15 cellular contexts compared by ENCODE assay signal in genomic region chr3:171430530-171430929, GRCh38. TPM values are rescaled to one million over a fixed set of nuclear protein-coding genes. Genes with fewer than 3 reads are reported as not detected.
DNase-seq lines count a peak whose midpoint lies in the region; FAIRE-seq lines count a peak whose summit lies in the region.
"Had no signal": no experiment of that assay in that cellular context is flagged by ENCODE, and none has a peak within 500 bp of the region (broad histone marks: within the 10 kb centered on the region; RNA-seq: fewer than 3 reads in every experiment).

No MANE protein-coding gene starts in this region.

- CTCF ChIA-PET in CD8-positive, alpha-beta memory T cell (lab: Charles Lee): interaction anchor here (1.5 kb wide), 1 partner anchor 220 kb away, joined by 3 read pairs; no protein-coding TSS in a partner anchor

- no peaks in the 10 kb centered on the region for H3K27me3 Mint-ChIP-seq in CD8-positive, alpha-beta memory T cell

- H3K9me3 Mint-ChIP-seq in CD8-positive, alpha-beta memory T cell: no peaks in the 10 kb centered on the region

- H3K27me3 ChIP-seq in HUES64 (ENCODE audit: insufficient read depth, low read length) (no peaks in the 10 kb centered on the region), iPS-20b (ENCODE audit: insufficient read depth, low read length) (no peaks in the 10 kb centered on the region)
- no peaks in the 10 kb centered on the region for H3K27me3 ChIP-seq in CD8-positive, alpha-beta memory T cell (ENCODE audit: insufficient read depth, low read length, poor library complexity, severe bottlenecking)
- H3K27me3 ChIP-seq: BLaER1 had no signal

- DNase-seq in superior temporal gyrus (ENCODE audit: extremely low spot score): no peak
- DNase-seq in activated CD4-positive, alpha-beta T cell treated with anti-CD3 and anti-CD28 coated beads for 4 hours: no peak
- no peak for DNase-seq in CD8-positive, alpha-beta memory T cell
- DNase-seq in NCI-H2227 (lab: John Stamatoyannopoulos, UW; ENCODE audit: unreplicated experiment): no peak
- DNase-seq: AML-193, DMS53, IMR-90 had no signal

- H3K9ac ChIP-seq in HUES64 (ENCODE audit: low read depth, low read length): no peak overlapping the region
- H3K9ac ChIP-seq in iPS-20b (ENCODE audit: low read depth, low read length): peak overlapping the region; percentile 26; the same call in 1 of the 2 replicates
- H3K9ac ChIP-seq: BLaER1 had no signal

- no peak overlapping the region for H3K4me3 Mint-ChIP-seq in CD8-positive, alpha-beta memory T cell

- FAIRE-seq in A204.1 (lab: Jason Lieb, UNC) (peak; percentile 80), colon (lab: Jason Lieb, UNC) (peak; percentile 61)
- FAIRE-seq: GM12891 had no signal

- H3K27ac ChIP-seq in HUES64 (ENCODE audit: low read depth, low read length): peak overlapping the region; percentile 58; the same call in 1 of the 2 replicates
- H3K27ac ChIP-seq in iPS-20b (ENCODE audit: low read length): no peak overlapping the region
- no peak overlapping the region for H3K27ac ChIP-seq in CD8-positive, alpha-beta memory T cell (ENCODE audit: low read depth, low read length)
- H3K27ac ChIP-seq: 22Rv1, BLaER1, HL-60 had no signal

- H3K4me3 ChIP-seq in HUES64 (ENCODE audit: low read length) (no peak overlapping the region), iPS-20b (ENCODE audit: low read length) (no peak overlapping the region)
- no peak overlapping the region for H3K4me3 ChIP-seq in CD8-positive, alpha-beta memory T cell (ENCODE audit: low read length)
- H3K4me3 ChIP-seq: BLaER1 had no signal

- H3K4me1 Mint-ChIP-seq in CD8-positive, alpha-beta memory T cell: peaks cover 15 to 33% (median 24%) of the 10 kb centered on the region in 3 donors

- H3K9me3 ChIP-seq in HUES64 (ENCODE audit: insufficient read depth, low read depth, low read length) (peaks cover 12% of the 10 kb centered on the region; the same call in 1 of the 2 replicates), iPS-20b (ENCODE audit: insufficient read depth, low read depth, low read length) (no peaks in the 10 kb centered on the region)
- no peaks in the 10 kb centered on the region for H3K9me3 ChIP-seq in CD8-positive, alpha-beta memory T cell (ENCODE audit: low read length)
- H3K9me3 ChIP-seq: BLaER1 had no signal

- H3K36me3 ChIP-seq in HUES64 (ENCODE audit: insufficient read depth, low read length) (no peaks in the 10 kb centered on the region), iPS-20b (ENCODE audit: insufficient read depth, low read depth, low read length) (no peaks in the 10 kb centered on the region)
- no peaks in the 10 kb centered on the region for H3K36me3 ChIP-seq in CD8-positive, alpha-beta memory T cell (ENCODE audit: insufficient read depth, low read length)
- H3K36me3 ChIP-seq: BLaER1 had no signal

- peaks cover 0 to 5% (median 2%) of the 10 kb centered on the region in 3 donors for H3K36me3 Mint-ChIP-seq in CD8-positive, alpha-beta memory T cell

- H3K4me1 ChIP-seq in HUES64 (ENCODE audit: insufficient read depth, low read length): peaks cover 59% of the 10 kb centered on the region
- peaks cover 54% of the 10 kb centered on the region for H3K4me1 ChIP-seq in iPS-20b (ENCODE audit: insufficient read depth, low read length)
- peaks cover 16% of the 10 kb centered on the region for H3K4me1 ChIP-seq in CD8-positive, alpha-beta memory T cell (ENCODE audit: insufficient read depth, low read length)
- H3K4me1 ChIP-seq: BLaER1 had no signal

- no peak overlapping the region for H3K27ac Mint-ChIP-seq in CD8-positive, alpha-beta memory T cell

- POLR2A ChIA-PET in CD8-positive, alpha-beta memory T cell (lab: Charles Lee): no interaction called here

RNA-seq across cellular contexts. Expression of gene TNIK, which starts 29.7 kb away (rescaled TPM):
- 30.8 TPM for polyA plus RNA-seq in HUES64 (2013, experiment 1 of 2)
- 32.2 TPM for polyA plus RNA-seq in HUES64 (2013, experiment 2 of 2)
- total RNA-seq in CD8-positive, alpha-beta memory T cell: 10 to 100 TPM; 15.9 to 19.2 TPM
- 17.7 TPM for polyA plus RNA-seq in CD8-positive, alpha-beta memory T cell
